15 cellular contexts compared by ENCODE assay signal in genomic region chr17:78107457-78107856, GRCh38. TPM values are rescaled to one million over a fixed set of nuclear protein-coding genes. Genes with fewer than 3 reads are reported as not detected.
DNase-seq lines count a peak whose midpoint lies in the region; ATAC-seq and TF ChIP-seq lines count a peak whose summit lies in the region.
"Had no signal": no experiment of that assay in that cellular context is flagged by ENCODE, and none has a peak within 500 bp of the region (broad histone marks: within the 10 kb centered on the region; RNA-seq: fewer than 3 reads in every experiment).

No MANE protein-coding gene starts in this region.

- H3K4me1 Mint-ChIP-seq in T-helper 1 cell treated with Interleukin-12 subunit alpha and Interleukin-12 subunit beta and Interleukin-4 antibody, amounts not matched to agents 30 μg/mL and 1 μg/mL, for 36 hours (ENCODE audit: low read depth), result peaks cover 6% of the 10 kb centered on the region
- peaks cover 0 to 32% (median 10%) of the 10 kb centered on the region in 4 donors for H3K4me1 Mint-ChIP-seq in CD4-positive, CD25-positive, alpha-beta regulatory T cell

- no peak for ATAC-seq in CD4-positive, CD25-positive, alpha-beta regulatory T cell (ENCODE audit: low read depth in 2 of 2)
- peak in 1 of 2 donors; percentile 52 for ATAC-seq in activated naive CD4-positive, alpha-beta T cell treated with anti-CD3 and anti-CD28 coated beads, Interleukin-2, amount 50 U/mL, for 72 hours
- no peak for ATAC-seq in GM18517 (IDR thresholded peaks at IDR 0.05; ENCODE audit: unreplicated experiment)
- ATAC-seq: HCT116, heart left ventricle had no signal

- no peak for TF ChIP-seq CTCF in esophagus squamous epithelium (IDR thresholded peaks at IDR 0.05)

- no peak overlapping the region for H2BK5ac ChIP-seq in mesenchymal stem cell (ENCODE audit: low read depth, low read length, poor library complexity, severe bottlenecking)

- no peak overlapping the region for H2BK12ac ChIP-seq in mesenchymal stem cell (ENCODE audit: low read length in 2 of 2)

- H3K23ac ChIP-seq in mesenchymal stem cell (ENCODE audit: low read length in 2 of 2), result no peak overlapping the region

- no peak overlapping the region for H3K4me3 Mint-ChIP-seq in T-helper 1 cell treated with Interleukin-12 subunit alpha and Interleukin-12 subunit beta and Interleukin-4 antibody, amounts not matched to agents 30 μg/mL and 1 μg/mL, for 36 hours
- no peak overlapping the region for H3K4me3 Mint-ChIP-seq in CD4-positive, CD25-positive, alpha-beta regulatory T cell

- H3K27me3 ChIP-seq in CD4-positive, CD25-positive, alpha-beta regulatory T cell (ENCODE audit: control insufficient read depth, insufficient read depth, low read length), result no peaks in the 10 kb centered on the region
- H3K27me3 ChIP-seq in mesenchymal stem cell (ENCODE audit: control insufficient read depth in 1 of 2, insufficient read depth in 1 of 2, low read length in 2 of 2) (peaks cover 0 to 17% of the 10 kb centered on the region in 2 experiments), esophagus squamous epithelium (no peaks in the 10 kb centered on the region)
- H3K27me3 ChIP-seq: heart left ventricle had no signal

- no peak overlapping the region for H4K91ac ChIP-seq in mesenchymal stem cell (ENCODE audit: low read length)

- H3K14ac ChIP-seq in mesenchymal stem cell (ENCODE audit: low read length in 2 of 2), result no peak overlapping the region

- intact Hi-C loops in esophagus squamous epithelium (cut with DNase I), result no loop called here

- H4K8ac ChIP-seq in mesenchymal stem cell (ENCODE audit: low read length), result no peak overlapping the region

- no peaks in the 10 kb centered on the region for H3K27me3 Mint-ChIP-seq in T-helper 1 cell treated with Interleukin-12 subunit alpha and Interleukin-12 subunit beta and Interleukin-4 antibody, amounts not matched to agents 30 μg/mL and 1 μg/mL, for 36 hours (ENCODE audit: low read depth)
- H3K27me3 Mint-ChIP-seq in CD4-positive, CD25-positive, alpha-beta regulatory T cell, result no peaks in the 10 kb centered on the region

- H2AFZ ChIP-seq in mesenchymal stem cell (ENCODE audit: low read depth, low read length), result no peak overlapping the region

- peak overlapping the region; percentile 37 for H3K27ac ChIP-seq in CD4-positive, CD25-positive, alpha-beta regulatory T cell (ENCODE audit: insufficient read depth, low read length, poor library complexity, severe bottlenecking)
- H3K27ac ChIP-seq in mesenchymal stem cell (ENCODE audit: low read length, poor library complexity, severe bottlenecking) (no peak overlapping the region), esophagus squamous epithelium (peak overlapping the region in 1 of 4 donors; percentile 33)
- H3K27ac ChIP-seq: 22Rv1, heart left ventricle, prostate gland had no signal

- DNase-seq in T-helper 1 cell (no peak), mesenchymal stem cell (no peak), SK-N-DZ (ENCODE audit: low spot score) (no peak), esophagus squamous epithelium (lab: John Stamatoyannopoulos, UW) (no peak)
- DNase-seq in CD4-positive, CD25-positive, alpha-beta regulatory T cell, result no peak
- no peak for DNase-seq in activated naive CD4-positive, alpha-beta T cell treated with anti-CD3 and anti-CD28 coated beads, Interleukin-2, amount 50 U/mL, for 72 hours (ENCODE audit: low spot score in 2 of 2)
- DNase-seq: NCI-H1048 had no signal

- no peak overlapping the region for H3K18ac ChIP-seq in mesenchymal stem cell (ENCODE audit: low read depth in 1 of 2, low read length in 2 of 2)

- H3K4me2 ChIP-seq in mesenchymal stem cell (ENCODE audit: low read length, poor library complexity, severe bottlenecking), result no peak overlapping the region

- H3K4me1 ChIP-seq in CD4-positive, CD25-positive, alpha-beta regulatory T cell (ENCODE audit: control insufficient read depth, insufficient read depth, low read length, poor library complexity, severe bottlenecking), result peaks cover 4% of the 10 kb centered on the region
- H3K4me1 ChIP-seq in mesenchymal stem cell (ENCODE audit: control insufficient read depth, insufficient read depth, low read depth, low read length), result peaks cover 18% of the 10 kb centered on the region
- H3K4me1 ChIP-seq in esophagus squamous epithelium, result peaks cover under 1 to 25% (median 3%) of the 10 kb centered on the region in 3 donors
- H3K4me1 ChIP-seq: prostate gland had no signal

- H3K27ac Mint-ChIP-seq in T-helper 1 cell treated with Interleukin-12 subunit alpha and Interleukin-12 subunit beta and Interleukin-4 antibody, amounts not matched to agents 30 μg/mL and 1 μg/mL, for 36 hours, result peak overlapping the region; percentile 29
- H3K27ac Mint-ChIP-seq in CD4-positive, CD25-positive, alpha-beta regulatory T cell, result peak overlapping the region in 2 of 3 donors; percentile 44 to 94
- peak overlapping the region; percentile 59 to 72 for H3K27ac Mint-ChIP-seq in activated naive CD4-positive, alpha-beta T cell treated with anti-CD3 and anti-CD28 coated beads, Interleukin-2, amount 50 U/mL, for 72 hours

- no peak overlapping the region for H2BK15ac ChIP-seq in mesenchymal stem cell (ENCODE audit: low read depth, poor library complexity, severe bottlenecking)

- peak overlapping the region; percentile 38 for H3K9ac ChIP-seq in mesenchymal stem cell (ENCODE audit: low read length)

- H3K36me3 Mint-ChIP-seq in T-helper 1 cell treated with Interleukin-12 subunit alpha and Interleukin-12 subunit beta and Interleukin-4 antibody, amounts not matched to agents 30 μg/mL and 1 μg/mL, for 36 hours (ENCODE audit: low read depth), result peaks cover 38% of the 10 kb centered on the region
- H3K36me3 Mint-ChIP-seq in CD4-positive, CD25-positive, alpha-beta regulatory T cell, result peaks cover 39% of the 10 kb centered on the region
- H3K36me3 Mint-ChIP-seq in activated naive CD4-positive, alpha-beta T cell treated with anti-CD3 and anti-CD28 coated beads, Interleukin-2, amount 50 U/mL, for 72 hours, result peaks cover 2% of the 10 kb centered on the region in 2 donors

- no peaks in the 10 kb centered on the region for H3K79me1 ChIP-seq in mesenchymal stem cell (replicated peaks; ENCODE audit: low read length, poor library complexity, severe bottlenecking)

- peaks cover 58% of the 10 kb centered on the region for H3K36me3 ChIP-seq in CD4-positive, CD25-positive, alpha-beta regulatory T cell (ENCODE audit: control insufficient read depth, insufficient read depth, low read length)
- peaks cover 18 to 56% of the 10 kb centered on the region in 2 experiments for H3K36me3 ChIP-seq in mesenchymal stem cell (ENCODE audit: control insufficient read depth in 1 of 2, insufficient read depth in 2 of 2, low read depth in 1 of 2, low read length in 2 of 2)
- H3K36me3 ChIP-seq in esophagus squamous epithelium, result peaks cover 9 to 76% (median 36%) of the 10 kb centered on the region in 3 donors

- no peak overlapping the region for H2AK5ac ChIP-seq in mesenchymal stem cell (ENCODE audit: low read length, severe bottlenecking)

- H3K4ac ChIP-seq in mesenchymal stem cell (ENCODE audit: low read depth in 1 of 2, low read length in 2 of 2), result no peak overlapping the region

- WGBS in mesenchymal stem cell, result 96% methylated on average over 10 of the region's 10 CpGs
- WGBS in esophagus squamous epithelium, 2 donors, result 39 to 66% methylated on average over 10 of the region's 10 CpGs

- no peaks in the 10 kb centered on the region for H3K9me3 Mint-ChIP-seq in T-helper 1 cell treated with Interleukin-12 subunit alpha and Interleukin-12 subunit beta and Interleukin-4 antibody, amounts not matched to agents 30 μg/mL and 1 μg/mL, for 36 hours
- H3K9me3 Mint-ChIP-seq in CD4-positive, CD25-positive, alpha-beta regulatory T cell, result peaks cover 0 to 2% (median 0%) of the 10 kb centered on the region in 7 donors
- no peaks in the 10 kb centered on the region for H3K9me3 Mint-ChIP-seq in activated naive CD4-positive, alpha-beta T cell treated with anti-CD3 and anti-CD28 coated beads, Interleukin-2, amount 50 U/mL, for 72 hours

- TF ChIP-seq POLR2A in esophagus squamous epithelium (IDR thresholded peaks at IDR 0.05), result no peak

- H2BK120ac ChIP-seq in mesenchymal stem cell (ENCODE audit: low read depth, low read length), result no peak overlapping the region

- H3K4me3 ChIP-seq in CD4-positive, CD25-positive, alpha-beta regulatory T cell (ENCODE audit: low read depth, low read length), result no peak overlapping the region
- peak overlapping the region in 1 of 2 experiments; percentile 52 for H3K4me3 ChIP-seq in mesenchymal stem cell (ENCODE audit: insufficient read depth in 1 of 2, low read depth in 1 of 2, low read length in 2 of 2)
- no peak overlapping the region for H3K4me3 ChIP-seq in esophagus squamous epithelium
- H3K4me3 ChIP-seq: heart left ventricle, prostate gland had no signal

- no peaks in the 10 kb centered on the region for H3K9me3 ChIP-seq in CD4-positive, CD25-positive, alpha-beta regulatory T cell (ENCODE audit: control insufficient read depth in 2 of 2, low read length in 2 of 2)
- H3K9me3 ChIP-seq in mesenchymal stem cell (ENCODE audit: control insufficient read depth, low read length) (no peaks in the 10 kb centered on the region), esophagus squamous epithelium (no peaks in the 10 kb centered on the region)
- H3K9me3 ChIP-seq: heart left ventricle, prostate gland had no signal

RNA-seq across cellular contexts. Expression of gene TMC6, which starts 21.1 kb away (rescaled TPM):
- 727 TPM for total RNA-seq in CD4-positive, CD25-positive, alpha-beta regulatory T cell
- polyA plus RNA-seq in CD4-positive, CD25-positive, alpha-beta regulatory T cell, result 100 to 1,000 TPM; 160 to 242 (median 213) TPM
- 100 to 1,000 TPM; 165 to 233 TPM for total RNA-seq in activated naive CD4-positive, alpha-beta T cell treated with anti-CD3 and anti-CD28 coated beads, Interleukin-2, amount 50 U/mL, for 72 hours
- 47.9 TPM for polyA plus RNA-seq in mesenchymal stem cell (2013, experiment 1 of 2)
- polyA plus RNA-seq in mesenchymal stem cell (2013, experiment 2 of 2), result 44.7 TPM
- polyA plus RNA-seq in SK-N-DZ (2014; cell fraction: cytosol; rRNA removed), result 0.97 and 1.2 TPM in 2 replicates
- polyA plus RNA-seq in SK-N-DZ (2014; cell fraction: nucleus; rRNA removed), result 4.7 and 9.8 TPM in 2 replicates
- 10 to 100 TPM; 13.3 to 39.6 (median 32.2) TPM for total RNA-seq in esophagus squamous epithelium

RNA-seq across cellular contexts. Expression of gene TMC8, which starts 23.1 kb away (rescaled TPM):
- 454 TPM for total RNA-seq in CD4-positive, CD25-positive, alpha-beta regulatory T cell
- polyA plus RNA-seq in CD4-positive, CD25-positive, alpha-beta regulatory T cell, result 10 to 100 TPM; 61.8 to 82.0 (median 74.8) TPM
- 100 to 1,000 TPM; 165 to 187 TPM for total RNA-seq in activated naive CD4-positive, alpha-beta T cell treated with anti-CD3 and anti-CD28 coated beads, Interleukin-2, amount 50 U/mL, for 72 hours
- polyA plus RNA-seq in mesenchymal stem cell (2013, experiment 1 of 2), result 0.86 TPM
- polyA plus RNA-seq in mesenchymal stem cell (2013, experiment 2 of 2), result 0.36 TPM
- 0.06 TPM in 1 of 2 replicates, not detected in the other for polyA plus RNA-seq in SK-N-DZ (2014; cell fraction: cytosol; rRNA removed)
- polyA plus RNA-seq in SK-N-DZ (2014; cell fraction: nucleus; rRNA removed), result not detected in 2 replicates
- total RNA-seq in esophagus squamous epithelium, result 1 to 10 TPM in 3 of 4 donors, under 1 TPM in 1; 1.00 to 5.7 (median 1.5) TPM

RNA-seq across cellular contexts. Expression of gene C17orf99, which starts 38.7 kb away (rescaled TPM):
- not detected for total RNA-seq in CD4-positive, CD25-positive, alpha-beta regulatory T cell
- polyA plus RNA-seq in CD4-positive, CD25-positive, alpha-beta regulatory T cell, result not detected
- total RNA-seq in activated naive CD4-positive, alpha-beta T cell treated with anti-CD3 and anti-CD28 coated beads, Interleukin-2, amount 50 U/mL, for 72 hours, result not detected
- not detected for polyA plus RNA-seq in mesenchymal stem cell (2013, experiment 1 of 2)
- polyA plus RNA-seq in mesenchymal stem cell (2013, experiment 2 of 2), result not detected
- polyA plus RNA-seq in SK-N-DZ (2014; cell fraction: cytosol; rRNA removed), result not detected in 2 replicates
- not detected in 2 replicates for polyA plus RNA-seq in SK-N-DZ (2014; cell fraction: nucleus; rRNA removed)
- under 1 TPM in 2 of 4 donors, not detected in 2; 0.19 to 0.21 TPM for total RNA-seq in esophagus squamous epithelium
- total RNA-seq: activated CD8-positive, alpha-beta memory T cell treated with anti-CD3 and anti-CD28 coated beads for 36 hours; heart left ventricle; mononuclear cell; prostate gland had no signal
- polyA plus RNA-seq: heart left ventricle had no signal

Comparison
In these comparisons a context has a peak if more than half of its experiments do, and no peak if none do; other contexts are left out.
1. RNA of gene TMC6, which starts 21.1 kb away (total RNA-seq): 727 TPM in CD4-positive, CD25-positive, alpha-beta regulatory T cell (single experiment) and 165 to 233 TPM in activated naive CD4-positive, alpha-beta T cell treated with anti-CD3 and anti-CD28 coated beads, Interleukin-2, amount 50 U/mL, for 72 hours; 13.3 to 39.6 TPM in esophagus squamous epithelium; every median in the first group is over 4 times any median in the second.
2. RNA of gene TMC8, which starts 23.1 kb away (total RNA-seq): 454 TPM in CD4-positive, CD25-positive, alpha-beta regulatory T cell (single experiment) and 165 to 187 TPM in activated naive CD4-positive, alpha-beta T cell treated with anti-CD3 and anti-CD28 coated beads, Interleukin-2, amount 50 U/mL, for 72 hours; 1.00 to 5.7 TPM in esophagus squamous epithelium; every median in the first group is over 10 times any median in the second.
3. Peak in every context shown above with its lines, with median percentiles within 50 percentile points of each other: H3K27ac Mint-ChIP-seq.